ENCODE assay signal across 1 cellular context in genomic region chr20:46057856-46058655, GRCh38.
TF ChIP-seq lines count a peak whose summit lies in the region.

No MANE protein-coding gene starts in this region.

TF ChIP-seq in endothelial cell of umbilical vein, 7 proteins besides CTCF, POLR2A, EP300 and RAD21:
- no peak for TF ChIP-seq GATA2 (IDR thresholded peaks at IDR 0.05; ENCODE audit: insufficient read depth, insufficient read length, low read depth, low read length)
- no peak for TF ChIP-seq MAX (IDR thresholded peaks at IDR 0.05; ENCODE audit: insufficient read depth, insufficient read length)
- no peak for TF ChIP-seq FOS (IDR thresholded peaks at IDR 0.05; ENCODE audit: borderline replicate concordance, insufficient read depth, low read length)
- no peak for TF ChIP-seq JUN (IDR thresholded peaks at IDR 0.05; ENCODE audit: borderline replicate concordance, insufficient read depth, insufficient read length, low read depth)
- no peak for TF ChIP-seq MYC (IDR thresholded peaks at IDR 0.05; ENCODE audit: low read depth, low read length)
- no peak for TF ChIP-seq POLR2AphosphoS5 (IDR thresholded peaks at IDR 0.05; ENCODE audit: insufficient read depth, low read depth, low read length)
- TF ChIP-seq EZH2 (IDR thresholded peaks at IDR 0.05; ENCODE audit: borderline replicate concordance, low read depth, low read length, severe bottlenecking), result no peak
